1 cellular context compared by ENCODE assay signal in the genomic region with DNA sequence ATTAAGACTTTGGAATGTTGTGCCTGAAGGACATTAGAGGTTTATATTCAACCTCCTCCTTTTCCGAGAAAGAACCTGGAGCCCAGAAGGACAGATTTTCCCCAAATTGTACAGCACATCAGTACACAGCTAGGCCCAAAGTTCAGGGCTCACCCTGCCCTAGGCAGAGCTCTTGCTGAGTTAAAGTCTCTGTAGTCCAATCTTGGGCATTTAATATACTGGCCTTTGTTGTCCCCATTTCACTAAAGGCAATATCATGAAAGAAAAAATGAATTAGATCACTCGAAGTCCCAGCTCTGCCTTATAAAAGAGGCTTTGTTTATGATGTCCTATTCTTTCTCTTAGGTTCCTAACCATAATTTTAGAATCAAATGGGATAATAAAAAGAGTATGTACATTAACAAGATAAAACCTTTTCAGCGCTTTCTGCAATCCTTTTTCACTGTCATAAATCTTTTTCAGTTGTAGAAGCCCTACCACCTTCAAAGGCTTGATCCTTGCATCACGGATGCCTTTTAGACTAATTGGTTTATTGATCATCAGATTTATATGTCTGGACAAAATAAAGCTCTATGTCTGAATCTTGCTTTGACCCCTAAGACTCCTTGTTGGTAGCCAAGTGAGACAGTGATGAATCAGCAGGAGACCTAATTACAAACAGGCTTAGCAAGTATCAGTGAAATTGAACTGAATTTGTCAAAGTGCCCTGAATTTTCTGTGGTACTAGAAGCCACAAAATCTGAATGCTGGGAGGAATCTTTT.
TF ChIP-seq lines count a peak whose summit lies in the region.

No MANE protein-coding gene starts in this region.

TF ChIP-seq in SK-N-SH, 30 proteins besides CTCF, POLR2A, EP300 and RAD21 (continued from another document):
- TF ChIP-seq, protein P1, sequence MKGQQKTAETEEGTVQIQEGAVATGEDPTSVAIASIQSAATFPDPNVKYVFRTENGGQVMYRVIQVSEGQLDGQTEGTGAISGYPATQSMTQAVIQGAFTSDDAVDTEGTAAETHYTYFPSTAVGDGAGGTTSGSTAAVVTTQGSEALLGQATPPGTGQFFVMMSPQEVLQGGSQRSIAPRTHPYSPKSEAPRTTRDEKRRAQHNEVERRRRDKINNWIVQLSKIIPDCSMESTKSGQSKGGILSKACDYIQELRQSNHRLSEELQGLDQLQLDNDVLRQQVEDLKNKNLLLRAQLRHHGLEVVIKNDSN (IDR thresholded peaks at IDR 0.05; ENCODE audit: borderline replicate concordance, low read depth), result no peak
- TF ChIP-seq, protein P2, sequence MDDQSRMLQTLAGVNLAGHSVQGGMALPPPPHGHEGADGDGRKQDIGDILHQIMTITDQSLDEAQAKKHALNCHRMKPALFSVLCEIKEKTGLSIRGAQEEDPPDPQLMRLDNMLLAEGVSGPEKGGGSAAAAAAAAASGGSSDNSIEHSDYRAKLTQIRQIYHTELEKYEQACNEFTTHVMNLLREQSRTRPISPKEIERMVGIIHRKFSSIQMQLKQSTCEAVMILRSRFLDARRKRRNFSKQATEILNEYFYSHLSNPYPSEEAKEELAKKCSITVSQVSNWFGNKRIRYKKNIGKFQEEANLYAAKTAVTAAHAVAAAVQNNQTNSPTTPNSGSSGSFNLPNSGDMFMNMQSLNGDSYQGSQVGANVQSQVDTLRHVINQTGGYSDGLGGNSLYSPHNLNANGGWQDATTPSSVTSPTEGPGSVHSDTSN (IDR thresholded peaks at IDR 0.05), result peak; percentile 77
- no peak for TF ChIP-seq EZH2phosphoT487 (IDR thresholded peaks at IDR 0.05; ENCODE audit: borderline replicate concordance, low read depth)
- TF ChIP-seq FOSL2 (IDR thresholded peaks at IDR 0.05; ENCODE audit: borderline replicate concordance, low read depth), result peak; percentile 51; the same call in 1 of the 2 replicates
- TF ChIP-seq NFIC (IDR thresholded peaks at IDR 0.05; ENCODE audit: borderline replicate concordance), result peak; percentile 46; the same call in 1 of the 2 replicates
- peak; percentile 89 for TF ChIP-seq TCF12 (IDR thresholded peaks at IDR 0.05)
TF ChIP-seq in SK-N-SH: peak in this region for 7.
